8 cellular contexts compared by ENCODE assay signal in the genomic region with DNA sequence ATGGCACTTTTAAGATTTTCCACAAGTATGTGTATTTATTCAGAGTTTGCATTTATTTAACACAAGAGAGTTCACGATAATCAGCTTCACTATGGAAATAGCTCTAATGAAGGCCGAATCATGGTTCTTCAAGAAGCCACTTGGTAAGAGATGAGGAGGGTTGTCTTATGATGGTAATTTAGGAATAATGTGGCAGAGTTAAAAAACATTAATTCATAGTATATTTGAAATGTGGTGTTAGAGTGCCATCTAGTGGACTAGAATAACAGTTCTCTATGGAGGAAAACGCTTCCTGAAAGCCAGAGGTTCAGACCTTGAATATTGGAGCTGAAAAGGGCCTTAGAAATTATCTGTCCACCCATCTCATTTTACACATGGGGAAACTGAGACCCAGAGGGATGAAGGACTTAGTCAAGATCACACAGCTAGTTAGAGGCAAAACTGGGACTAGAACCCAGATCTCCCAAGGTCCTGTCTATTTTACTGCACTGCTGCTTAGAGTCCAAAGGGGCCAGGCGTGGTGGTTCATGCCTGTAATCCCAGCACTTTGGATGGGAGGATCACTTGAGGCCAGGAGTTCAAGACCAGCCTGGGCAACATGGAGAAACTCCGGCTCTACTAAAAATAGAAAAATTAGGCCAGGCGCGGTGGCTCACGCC. TPM values are rescaled to one million over a fixed set of nuclear protein-coding genes. Genes with fewer than 3 reads are reported as not detected.
DNase-seq lines count a peak whose midpoint lies in the region; ATAC-seq and TF ChIP-seq lines count a peak whose summit lies in the region.

No MANE protein-coding gene starts in this region.

- H3K4me2 ChIP-seq in DOHH2 (ENCODE audit: low read length): no peak overlapping the region

- H3K9me2 ChIP-seq in DOHH2 (replicated peaks; ENCODE audit: control insufficient read depth, low read length): no peaks in the 10 kb centered on the region

- H3K27me3 ChIP-seq in DOHH2 (ENCODE audit: control insufficient read depth, low read length): no peaks in the 10 kb centered on the region
- no peaks in the 10 kb centered on the region for H3K27me3 ChIP-seq in effector memory CD4-positive, alpha-beta T cell (replicated peaks; ENCODE audit: control insufficient read depth, insufficient read depth, low read length, poor library complexity, severe bottlenecking)

- ATAC-seq in esophagus mucosa (peak; percentile 35), HG03159 (IDR thresholded peaks at IDR 0.05; ENCODE audit: unreplicated experiment) (no peak), GM19324 (IDR thresholded peaks at IDR 0.05; ENCODE audit: low FRiP score, unreplicated experiment) (no peak)

- no peaks in the 10 kb centered on the region for H3K4me1 ChIP-seq in DOHH2 (ENCODE audit: control insufficient read depth, low read length)
- H3K4me1 ChIP-seq in effector memory CD4-positive, alpha-beta T cell (ENCODE audit: control insufficient read depth, insufficient read depth, low read length, poor library complexity, severe bottlenecking): no peaks in the 10 kb centered on the region

- H3K4me1 Mint-ChIP-seq in nephron: peaks cover 6% of the 10 kb centered on the region

- H3K27me3 Mint-ChIP-seq in nephron (ENCODE audit: low read depth): no peaks in the 10 kb centered on the region

- no peaks in the 10 kb centered on the region for H3K9me3 Mint-ChIP-seq in nephron

- H3K27ac Mint-ChIP-seq in nephron: peak overlapping the region in 2 of 3 experiments; percentile 38 to 42

- peaks cover 17% of the 10 kb centered on the region; the same call in 1 of the 2 replicates for H3F3A ChIP-seq in DOHH2 (ENCODE audit: control insufficient read depth, insufficient read depth)

- no peak overlapping the region for H3K27ac ChIP-seq in DOHH2 (ENCODE audit: low read depth, low read length)
- H3K27ac ChIP-seq in effector memory CD4-positive, alpha-beta T cell (ENCODE audit: insufficient read depth, low read length, poor library complexity, severe bottlenecking): no peak overlapping the region

- DNase-seq in Jurkat, Clone E6-1 (ENCODE audit: low read depth, low spot score): peak; percentile 50
- peak; percentile 16 for DNase-seq in SHP77 treated with DMSO at 0.1 percent for 48 hours (lab: John Stamatoyannopoulos, UW)
- no peak for DNase-seq in effector memory CD4-positive, alpha-beta T cell

- H4K20me1 ChIP-seq in DOHH2 (ENCODE audit: control insufficient read depth, insufficient read depth, low read depth, low read length): no peaks in the 10 kb centered on the region

- H3K36me3 Mint-ChIP-seq in nephron (ENCODE audit: low read depth): peaks cover 40% of the 10 kb centered on the region

- H3K4me3 ChIP-seq in DOHH2 (ENCODE audit: low read length): no peak overlapping the region
- no peak overlapping the region for H3K4me3 ChIP-seq in Jurkat, Clone E6-1 (ENCODE audit: low read length)
- no peak overlapping the region for H3K4me3 ChIP-seq in effector memory CD4-positive, alpha-beta T cell (ENCODE audit: insufficient read depth, low read depth, low read length, poor library complexity, severe bottlenecking)

- no peaks in the 10 kb centered on the region for H3K79me2 ChIP-seq in DOHH2 (ENCODE audit: control insufficient read depth, low read length)

- TF ChIP-seq CTCF in DOHH2 (IDR thresholded peaks at IDR 0.05; ENCODE audit: low read depth, low read length, poor library complexity, severe bottlenecking): peak; percentile 72
- peak; percentile 63 to 77 (median 69) for TF ChIP-seq CTCF in nephron (IDR thresholded peaks at IDR 0.05; ENCODE audit: unreplicated experiment in 3 of 3)

- no peaks in the 10 kb centered on the region for H3K9me3 ChIP-seq in DOHH2 (ENCODE audit: control insufficient read depth, insufficient read depth, low read length)
- H3K9me3 ChIP-seq in effector memory CD4-positive, alpha-beta T cell (ENCODE audit: control insufficient read depth, low read length): no peaks in the 10 kb centered on the region

- no peak overlapping the region for H3K4me3 Mint-ChIP-seq in nephron

- H3K36me3 ChIP-seq in DOHH2 (ENCODE audit: control insufficient read depth, low read length): peaks cover 61% of the 10 kb centered on the region
- peaks cover 34% of the 10 kb centered on the region for H3K36me3 ChIP-seq in effector memory CD4-positive, alpha-beta T cell (ENCODE audit: control insufficient read depth, insufficient read depth, low read length)

RNA-seq across cellular contexts. Expression of a gene that starts 33.8 kb away (rescaled TPM):
- 295 TPM for polyA plus RNA-seq in Jurkat, Clone E6-1 (2012; ENCODE audit: insufficient read depth, insufficient read length)
- total RNA-seq in esophagus mucosa: 232 TPM

Comparison
In these comparisons a context has a peak if more than half of its experiments do, and no peak if none do; other contexts are left out.
1. DNase-seq: peak in Jurkat, Clone E6-1 (single experiment) and SHP77 treated with DMSO at 0.1 percent for 48 hours (single experiment); none in effector memory CD4-positive, alpha-beta T cell (0 of 3).